In the genomic region with DNA sequence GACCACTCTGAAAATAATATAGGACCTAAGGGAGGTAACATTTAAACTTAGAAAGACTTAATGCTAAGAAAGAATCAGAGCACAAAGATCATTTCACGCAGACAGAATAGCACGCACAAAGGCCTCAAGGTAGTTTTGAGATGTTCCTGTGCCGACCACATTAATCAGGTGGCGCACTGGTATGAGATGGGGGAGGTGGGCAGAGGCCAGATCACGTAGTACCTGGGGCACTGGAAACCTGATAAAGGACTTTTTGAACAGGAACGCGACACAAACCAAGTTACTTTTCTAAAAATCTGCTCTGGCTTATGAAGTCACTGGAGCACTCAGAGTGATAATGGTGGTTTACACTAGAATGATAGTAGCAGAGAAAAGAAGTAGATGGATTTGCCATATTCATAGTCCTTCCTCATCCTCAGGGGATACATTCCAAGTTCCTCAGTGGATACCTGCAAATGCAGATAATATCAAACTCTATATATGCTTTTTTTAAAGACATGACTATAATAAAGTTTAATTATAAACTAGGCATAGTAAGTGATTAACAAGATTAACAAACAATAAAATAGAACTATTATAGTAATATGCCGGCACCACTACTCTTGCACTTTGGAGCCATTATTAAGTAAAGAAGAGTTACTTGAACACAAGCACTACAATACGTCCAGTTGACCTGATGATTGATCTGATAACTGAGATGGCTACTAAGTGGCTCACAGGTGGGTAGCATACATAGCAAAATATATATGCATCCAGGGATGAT, we compare ENCODE assay signal across 19 cellular contexts.
"Had no signal": no experiment of that assay in that cellular context is flagged by ENCODE, and none has a peak within 500 bp of the region (broad histone marks: within the 10 kb centered on the region; RNA-seq: fewer than 3 reads in every experiment).

No MANE protein-coding gene starts in this region.

- H3K9ac ChIP-seq: neural progenitor cell had no signal

- H2AFZ ChIP-seq: neural progenitor cell had no signal

- H3K4me2 ChIP-seq: neural progenitor cell, smooth muscle cell had no signal

- H3K27me3 ChIP-seq: esophagus muscularis mucosa, gastrocnemius medialis, neural progenitor cell, ovary, right atrium auricular region, uterus had no signal

- H3K36me3 ChIP-seq: esophagus muscularis mucosa, gastrocnemius medialis, neural progenitor cell, ovary, right atrium auricular region, uterus had no signal

- H3K4me3 ChIP-seq: esophagus muscularis mucosa, gastrocnemius medialis, lung, neural progenitor cell, ovary, right atrium auricular region, smooth muscle cell, uterus had no signal

- H3K4me1 ChIP-seq: esophagus muscularis mucosa, gastrocnemius medialis, right atrium auricular region, uterus had no signal

- ATAC-seq: effector memory CD8-positive, alpha-beta T cell; gastrocnemius medialis; left ventricle myocardium superior; natural killer cell treated with Interleukin-12 subunit alpha and Interleukin-12 subunit beta and Interleukin-15 and Interleukin-18, amount 100 ng/mL, for 72 hours had no signal

- FAIRE-seq: keratinocyte had no signal

- H3K27ac ChIP-seq: epithelial cell of prostate, esophagus muscularis mucosa, gastrocnemius medialis, neural progenitor cell, ovary, right atrium auricular region, uterus had no signal

- H3K9me3 ChIP-seq: esophagus muscularis mucosa, ovary, right atrium auricular region, uterus had no signal

- DNase-seq: effector memory CD8-positive, alpha-beta T cell; gastrocnemius medialis; glutamatergic neuron; immature natural killer cell; left ventricle myocardium superior; mesenchymal stem cell; nucleus accumbens; ovary; stimulated activated CD4-positive, alpha-beta T cell treated with anti-CD3 and anti-CD28 coated beads, Interleukin-2, amount 100 ng/mL, for 48 hours; stimulated activated naive CD4-positive, alpha-beta T cell treated with Interleukin-2 at 50 U/mL for 16 hours; uterus had no signal
